8 cellular contexts compared by ENCODE assay signal in genomic region chr2:238203104-238203972, GRCh38. TPM values are rescaled to one million over a fixed set of nuclear protein-coding genes. Genes with fewer than 3 reads are reported as not detected.
DNase-seq lines count a peak whose midpoint lies in the region; ATAC-seq, FAIRE-seq and TF ChIP-seq lines count a peak whose summit lies in the region.

A gene with protein sequence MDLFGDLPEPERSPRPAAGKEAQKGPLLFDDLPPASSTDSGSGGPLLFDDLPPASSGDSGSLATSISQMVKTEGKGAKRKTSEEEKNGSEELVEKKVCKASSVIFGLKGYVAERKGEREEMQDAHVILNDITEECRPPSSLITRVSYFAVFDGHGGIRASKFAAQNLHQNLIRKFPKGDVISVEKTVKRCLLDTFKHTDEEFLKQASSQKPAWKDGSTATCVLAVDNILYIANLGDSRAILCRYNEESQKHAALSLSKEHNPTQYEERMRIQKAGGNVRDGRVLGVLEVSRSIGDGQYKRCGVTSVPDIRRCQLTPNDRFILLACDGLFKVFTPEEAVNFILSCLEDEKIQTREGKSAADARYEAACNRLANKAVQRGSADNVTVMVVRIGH (minus strand): TSS chr2:238203695. CDS start chr2:238203553, 142 bp downstream.

- FAIRE-seq in small intestine (lab: Jason Lieb, UNC): no peak

- peak within 1 kb of the TSS; percentile 82 for H3K9ac ChIP-seq in iPS-20b (ENCODE audit: low read depth, low read length)

- H3K9me3 ChIP-seq in iPS-20b (ENCODE audit: insufficient read depth, low read depth, low read length) (no peaks in the 10 kb centered on the region), small intestine (ENCODE audit: control insufficient read depth, low read depth) (no peaks in the 10 kb centered on the region)

- peak; percentile 94 for ATAC-seq in GM18867 (IDR thresholded peaks at IDR 0.05; ENCODE audit: unreplicated experiment)
- peak; percentile 93 for ATAC-seq in HG03095 (IDR thresholded peaks at IDR 0.05; ENCODE audit: unreplicated experiment)

- peaks cover 50% of the 10 kb centered on the region for H3K79me2 ChIP-seq in ACC112 (ENCODE audit: control insufficient read depth, insufficient read depth, low read length, unreplicated experiment)

- H2AFZ ChIP-seq in ACC112 (ENCODE audit: low read length, unreplicated experiment): peak within 1 kb of the TSS; percentile 92

- peak; percentile 57 for DNase-seq in NCI-H2171 treated with DMSO at 0.1 percent for 48 hours (lab: John Stamatoyannopoulos, UW)
- peak; percentile 87 to 98 for DNase-seq in T47D (ENCODE audit: low read depth in 1 of 2, low spot score in 1 of 2)
- DNase-seq in small intestine: peak; percentile 90

- H3K27me3 ChIP-seq in ACC112 (ENCODE audit: insufficient read depth, low read length) (peaks cover 12% of the 10 kb centered on the region), iPS-20b (ENCODE audit: insufficient read depth, low read length) (peaks cover 18% of the 10 kb centered on the region; the same call in 1 of the 2 replicates), small intestine (ENCODE audit: control insufficient read depth in 2 of 2, insufficient read depth in 2 of 2, low read length in 2 of 2) (no peaks in the 10 kb centered on the region)

- 0% methylated on average over 54 to 123 of the region's 123 CpGs for WGBS in small intestine, 3 donors

- TF ChIP-seq CTCF in VCaP (conservative IDR thresholded peaks at IDR 0.05): no peak

- in situ Hi-C loops in T47D (cut with HindIII; ENCODE audit: low pct_unique_long_range_greater_than_20kb, low sequenced_read_pairs): no loop called here

- H3K4me1 ChIP-seq in ACC112 (ENCODE audit: control insufficient read depth, insufficient read depth, low read length, unreplicated experiment) (peaks cover 22% of the 10 kb centered on the region), iPS-20b (ENCODE audit: insufficient read depth, low read length) (peaks cover 4% of the 10 kb centered on the region), small intestine (ENCODE audit: control insufficient read depth in 2 of 2, insufficient read depth in 1 of 2, low read depth in 1 of 2, low read length in 1 of 2) (peaks cover 8 to 16% of the 10 kb centered on the region in 2 donors)

- peak within 1 kb of the TSS; percentile 54 for H3K27ac ChIP-seq in ACC112 (ENCODE audit: low read depth, low read length)
- H3K27ac ChIP-seq in VCaP: peak within 1 kb of the TSS; percentile 94
- no peak within 1 kb of the TSS for H3K27ac ChIP-seq in iPS-20b (ENCODE audit: low read length)
- peak within 1 kb of the TSS; percentile 96 to 98 for H3K27ac ChIP-seq in small intestine (ENCODE audit: low read depth in 1 of 2, low read length in 1 of 2)

- H3K4me3 ChIP-seq in ACC112 (ENCODE audit: low read depth, low read length) (peak within 1 kb of the TSS; percentile 91), iPS-20b (ENCODE audit: low read length) (peak within 1 kb of the TSS; percentile 91), small intestine (ENCODE audit: low read depth in 1 of 2, low read length in 2 of 2) (peak within 1 kb of the TSS; percentile 93 to 98)

- H3K36me3 ChIP-seq in ACC112 (ENCODE audit: insufficient read depth, low read length): no peaks in the 10 kb centered on the region
- H3K36me3 ChIP-seq in iPS-20b (ENCODE audit: insufficient read depth, low read depth, low read length): no peaks in the 10 kb centered on the region
- no peaks in the 10 kb centered on the region for H3K36me3 ChIP-seq in small intestine (ENCODE audit: control insufficient read depth in 2 of 2, insufficient read depth in 2 of 2, low read length in 2 of 2)

RNA-seq across cellular contexts. Expression of the gene that starts here (rescaled TPM):
- 10 to 100 TPM; 37.6 to 66.0 (median 54.0) TPM for polyA plus RNA-seq in small intestine
